In the genomic region with DNA sequence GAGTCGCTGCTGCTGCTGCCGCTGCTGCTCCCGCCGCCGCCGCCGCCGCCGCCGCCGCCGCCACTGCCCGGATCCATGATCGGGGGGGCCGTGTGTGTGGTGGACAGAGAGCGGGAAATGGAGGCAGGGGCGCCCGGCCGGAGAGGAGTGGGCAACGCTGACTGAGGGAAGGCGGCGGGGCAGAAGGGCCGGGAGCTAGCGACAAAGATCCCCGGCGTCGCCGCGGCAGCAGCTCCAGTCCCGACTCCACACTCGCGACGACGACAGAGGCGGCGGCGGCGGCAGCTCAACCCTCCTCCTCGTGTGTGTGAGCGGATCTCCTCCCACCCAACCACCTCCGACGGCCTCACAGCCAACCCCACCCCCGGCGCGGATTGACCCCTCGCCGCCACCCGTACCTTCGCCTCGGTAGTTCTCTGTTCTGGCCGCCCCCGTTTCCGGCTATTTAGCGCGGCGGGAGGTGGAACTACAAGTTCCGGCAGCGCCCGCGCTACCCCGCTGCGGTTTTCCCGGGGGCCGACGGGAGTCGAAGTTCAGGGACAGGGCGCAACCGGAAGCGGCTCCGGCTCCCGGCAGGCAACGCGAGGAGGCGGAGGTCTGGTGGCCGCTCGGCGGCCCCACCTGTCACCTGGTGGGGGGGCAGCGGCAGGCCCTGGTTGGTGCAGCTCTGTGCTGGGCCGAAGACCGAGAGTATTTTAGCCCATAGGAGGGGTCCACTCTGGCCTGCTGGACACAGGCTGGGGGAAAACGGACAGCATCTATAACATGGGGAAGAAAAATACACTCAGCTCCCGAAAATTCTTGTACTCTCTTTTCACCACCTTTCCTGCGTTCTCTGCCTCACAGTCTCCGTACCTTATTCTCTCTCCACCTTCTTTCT, we compare ENCODE assay signal across 8 cellular contexts. TPM values are rescaled to one million over a fixed set of nuclear protein-coding genes. Genes with fewer than 3 reads are reported as not detected.
DNase-seq lines count a peak whose midpoint lies in the region; ATAC-seq, FAIRE-seq and TF ChIP-seq lines count a peak whose summit lies in the region.

Gene GSPT1 (minus strand): TSS at position 313 of the 880 bp plus-strand sequence. CDS start 236 bp downstream, at position 77.

- TF ChIP-seq CTCF in psoas muscle (IDR thresholded peaks at IDR 0.05) = no peak

- ATAC-seq in HG02885 (IDR thresholded peaks at IDR 0.05; ENCODE audit: poor library complexity, unreplicated experiment) = peak; percentile 81
- peak; percentile 97 for ATAC-seq in left ventricle myocardium superior
- peak; percentile 94 to 96 (median 96) for ATAC-seq in psoas muscle

- H3K27ac ChIP-seq in angular gyrus (ENCODE audit: low read depth, low read length) = peak within 1 kb of the TSS; percentile 84
- peak within 1 kb of the TSS; percentile 98 for H3K27ac ChIP-seq in psoas muscle

- WGBS in psoas muscle, 3 donors = 1% methylated on average over 58 to 84 of the region's 84 CpGs

- H3K9me3 ChIP-seq in psoas muscle = no peaks in the 10 kb centered on the region

- TF ChIP-seq POLR2A in GM15510 (IDR thresholded peaks at IDR 0.05; ENCODE audit: borderline replicate concordance, extremely low read depth, insufficient read length) = peak; percentile 78

- intact Hi-C loops in left ventricle myocardium superior (cut with micrococcal nuclease) (no loop called here), psoas muscle (cut with DNase I) (loop anchor here in 1 of 2 donors (2.0 kb wide), 1 partner anchor 61 kb away; the partner anchor contains the start of gene SNX29)

- peaks cover 19% of the 10 kb centered on the region for H3K4me1 ChIP-seq in psoas muscle

- peaks cover 0 to 3% (median 0%) of the 10 kb centered on the region in 3 donors for H3K27me3 ChIP-seq in psoas muscle (ENCODE audit: insufficient read depth in 3 of 3, low read length in 2 of 3)

- peak within 1 kb of the TSS; percentile 91 for H3K4me3 ChIP-seq in psoas muscle

- H3K36me3 ChIP-seq in psoas muscle (ENCODE audit: insufficient read depth in 1 of 2, low read depth in 1 of 2) = no peaks in the 10 kb centered on the region

- FAIRE-seq in urothelium cell line (lab: Jason Lieb, UNC) = peak; percentile 87

- DNase-seq in NCI-H187 (lab: John Stamatoyannopoulos, UW) (peak; percentile 85 to 93), T-helper 2 cell (peak; percentile 96 to 100 (median 99)), left ventricle myocardium superior (peak; percentile 100), psoas muscle (peak; percentile 100), urothelium cell line (ENCODE audit: low spot score) (peak; percentile 98)

RNA-seq across cellular contexts. Expression of gene GSPT1, which starts in this region (rescaled TPM):
- 92.5 TPM for total RNA-seq in left ventricle myocardium superior
- 100 to 1,000 TPM; 106 to 202 (median 176) TPM for total RNA-seq in psoas muscle
- 100 to 1,000 TPM in 2 of 3 donors, 10 to 100 TPM in 1; 89.2 to 259 (median 184) TPM for polyA plus RNA-seq in psoas muscle

Comparison
In these comparisons a context has a peak if more than half of its experiments do, and no peak if none do; other contexts are left out.
1. Peak in every context shown above with its lines: DNase-seq, ATAC-seq, H3K4me3 ChIP-seq and H3K27ac ChIP-seq.